ENCODE assay signal across 8 cellular contexts in genomic region chr2:197453123-197453913, GRCh38. TPM values are rescaled to one million over a fixed set of nuclear protein-coding genes. Genes with fewer than 3 reads are reported as not detected.
DNase-seq lines count a peak whose midpoint lies in the region; ATAC-seq and TF ChIP-seq lines count a peak whose summit lies in the region.

COQ10B (plus strand) TSS chr2:197453552; CDS start chr2:197453561, 9 bp downstream.

- peak within 1 kb of the TSS; percentile 92 for H4K91ac ChIP-seq in IMR-90 (ENCODE audit: insufficient read depth, low read depth, low read length)

- POLR2A ChIA-PET in IMR-90 (lab: Charles Lee; ENCODE audit: unreplicated experiment) = interaction anchor here (0.6 to 1.2 kb wide), 6 partner anchors 11 to 59 kb away, joined by 3 to 10 read pairs (median 6); partner anchors contain the start of genes HSPD1 and SF3B1

- peak within 1 kb of the TSS; percentile 86 for H2BK5ac ChIP-seq in IMR-90 (ENCODE audit: low read depth, low read length, poor library complexity, severe bottlenecking)

- peak within 1 kb of the TSS; percentile 87 for H3K56ac ChIP-seq in IMR-90 (ENCODE audit: extremely low read depth, insufficient read depth, low read length)

- in situ Hi-C loops in IMR-90 (cut with MboI; ENCODE audit: low sequenced_read_pairs) = no loop called here

- H4K20me1 ChIP-seq in IMR-90 (ENCODE audit: insufficient read depth, low read length) = peaks cover 36% of the 10 kb centered on the region

- peak within 1 kb of the TSS; percentile 70 for H3K4me3 ChIP-seq in IMR-90 (ENCODE audit: insufficient read depth, low read depth, low read length)

- H2AK9ac ChIP-seq in IMR-90 (replicated peaks; ENCODE audit: low read depth, low read length, poor library complexity) = peak within 1 kb of the TSS; percentile 84

- H3K79me1 ChIP-seq in IMR-90 (ENCODE audit: low read depth in 1 of 2, low read length in 2 of 2) = peaks cover 3 to 14% of the 10 kb centered on the region in 2 experiments; a peak in 2 of 4 replicates

- CTCF ChIA-PET in IMR-90 (lab: Yijun Ruan, JAX) = no interaction called here

- TF ChIP-seq POLR2A in IMR-90 (IDR thresholded peaks at IDR 0.05; ENCODE audit: low read depth, low read length) = peak; percentile 98

- H3K18ac ChIP-seq in IMR-90 (ENCODE audit: low read depth, low read length) = peak within 1 kb of the TSS; percentile 64

- no peaks in the 10 kb centered on the region for H3K36me3 ChIP-seq in IMR-90 (ENCODE audit: control insufficient read depth, insufficient read depth, low read length)

- H3K4ac ChIP-seq in IMR-90 (ENCODE audit: low read depth, low read length) = peak within 1 kb of the TSS; percentile 92

- intact Hi-C loops in IMR-90 (cut with micrococcal nuclease) = loop anchor here (1.0 kb wide), 1 partner anchor 18 kb away; the partner anchor contains the start of gene SF3B1

- peak within 1 kb of the TSS; percentile 79 for H4K5ac ChIP-seq in IMR-90 (ENCODE audit: low read depth, low read length)

- DNase-seq in DMS114 treated with DMSO at 0.1 percent for 48 hours (lab: John Stamatoyannopoulos, UW; ENCODE audit: unreplicated experiment) (peak; percentile 98), IMR-90 (peak; percentile 100), OCI-M1 (lab: John Stamatoyannopoulos, UW) (peak; percentile 99), activated T-cell treated with anti-CD3 and anti-CD28 coated beads for 24 hours (ENCODE audit: low read depth) (peak; percentile 97), epidermal melanocyte (ENCODE audit: insufficient read length, low spot score) (peak; percentile 94), middle frontal gyrus (ENCODE audit: extremely low spot score, low spot score) (peak; percentile 99)
- DNase-seq in stimulated activated CD8-positive, alpha-beta memory T cell treated with anti-CD3 and anti-CD28 coated beads, Interleukin-2, amount 100 ng/mL, for 48 hours (ENCODE audit: low read depth in 2 of 2) = peak; percentile 94 to 97

- peak within 1 kb of the TSS; percentile 87 for H3K4me2 ChIP-seq in IMR-90 (ENCODE audit: low read depth, low read length)

- dilution Hi-C loops in IMR-90 (cut with HindIII; ENCODE audit: low sequenced_read_pairs, unreplicated experiment) = no loop called here

- no peaks in the 10 kb centered on the region for H3K9me3 ChIP-seq in IMR-90 (ENCODE audit: control insufficient read depth, insufficient read depth, low read length)

- peak within 1 kb of the TSS; percentile 75 for H3K23ac ChIP-seq in IMR-90 (ENCODE audit: low read depth, low read length)

- ATAC-seq in GM21528 (IDR thresholded peaks at IDR 0.05; ENCODE audit: low FRiP score, unreplicated experiment) (peak; percentile 98), IMR-90 (ENCODE audit: low read depth) (peak; percentile 96)

- BruUV-seq in IMR-90 (replicated peaks; lab: Mats Ljungman, UMichigan) = TSS peak; percentile 90

- peak within 1 kb of the TSS; percentile 58 for H2BK120ac ChIP-seq in IMR-90 (ENCODE audit: low read depth, low read length)

- H3K27me3 ChIP-seq in IMR-90 (ENCODE audit: control insufficient read depth, insufficient read depth, low read length) = no peaks in the 10 kb centered on the region

- H2BK20ac ChIP-seq in IMR-90 (ENCODE audit: low read depth, low read length) = peak within 1 kb of the TSS; percentile 3; the same call in 1 of the 2 replicates

- H2BK15ac ChIP-seq in IMR-90 (ENCODE audit: low read depth, low read length) = peak within 1 kb of the TSS; percentile 42; the same call in 1 of the 3 replicates

- H3K9me1 ChIP-seq in IMR-90 (ENCODE audit: insufficient read depth, low read length) = no peaks in the 10 kb centered on the region

- H2AFZ ChIP-seq in IMR-90 (replicated peaks; ENCODE audit: low read length, poor library complexity) = peak within 1 kb of the TSS; percentile 97

- peak; percentile 37 for TF ChIP-seq CTCF in IMR-90 (conservative IDR thresholded peaks at IDR 0.05; ENCODE audit: low read depth, low read length)

- H3K9ac ChIP-seq in IMR-90 (ENCODE audit: low read depth, low read length) = peak within 1 kb of the TSS; percentile 95

- peak within 1 kb of the TSS; percentile 91 for H4K8ac ChIP-seq in IMR-90 (ENCODE audit: low read depth in 2 of 2, low read length in 2 of 2)

- TF ChIP-seq RAD21 in IMR-90 (IDR thresholded peaks at IDR 0.05; ENCODE audit: low read length) = no peak

- H3K14ac ChIP-seq in IMR-90 (replicated peaks; ENCODE audit: low read depth, low read length) = peak within 1 kb of the TSS; percentile 95

- peak within 1 kb of the TSS; percentile 92 for H3K27ac ChIP-seq in IMR-90 (ENCODE audit: insufficient read depth, low read length)

- peak within 1 kb of the TSS; percentile 77 for H2AK5ac ChIP-seq in IMR-90 (ENCODE audit: low read depth, low read length)

- no peaks in the 10 kb centered on the region for H3K4me1 ChIP-seq in IMR-90 (ENCODE audit: control insufficient read depth, insufficient read depth, low read length)

- 0% methylated on average over 40 of the region's 70 CpGs; no CpG with 5 or more reads in 1 of the 2 experiments for WGBS in IMR-90 (ENCODE audit: extremely low coverage in 2 of 2, insufficient read length in 1 of 2), 2 experiments

TF ChIP-seq in IMR-90, 13 proteins besides CTCF, POLR2A, EP300 and RAD21:
- TF ChIP-seq BHLHE40 (IDR thresholded peaks at IDR 0.05; ENCODE audit: low read depth, low read length) (peak; percentile 79), CHD1 (IDR thresholded peaks at IDR 0.05; ENCODE audit: low read depth, low read length) (peak; percentile 98), USF2 (IDR thresholded peaks at IDR 0.05; ENCODE audit: low read depth, low read length) (no peak; the same call in 1 of the 2 replicates), RFX5 (IDR thresholded peaks at IDR 0.05; ENCODE audit: low read depth, low read length) (peak; percentile 22; the same call in 1 of the 2 replicates), FOS (IDR thresholded peaks at IDR 0.05; ENCODE audit: low read depth, low read length) (peak; percentile 73), CEBPB (IDR thresholded peaks at IDR 0.05; ENCODE audit: low read depth, low read length) (peak; percentile 100), SMC3 (IDR thresholded peaks at IDR 0.05; ENCODE audit: low read depth, low read length) (no peak), MAZ (IDR thresholded peaks at IDR 0.05; ENCODE audit: borderline replicate concordance, low read depth, low read length) (peak; percentile 91; the same call in 1 of the 2 replicates), MXI1 (IDR thresholded peaks at IDR 0.05; ENCODE audit: borderline replicate concordance, low read depth, low read length) (peak; percentile 56), MAFK (IDR thresholded peaks at IDR 0.05; ENCODE audit: low read depth, low read length) (no peak), NFE2L2 (IDR thresholded peaks at IDR 0.05; ENCODE audit: low read depth, low read length) (no peak), RCOR1 (IDR thresholded peaks at IDR 0.05; ENCODE audit: insufficient replicate concordance, low read length) (no peak)
- TF ChIP-seq, protein P1, sequence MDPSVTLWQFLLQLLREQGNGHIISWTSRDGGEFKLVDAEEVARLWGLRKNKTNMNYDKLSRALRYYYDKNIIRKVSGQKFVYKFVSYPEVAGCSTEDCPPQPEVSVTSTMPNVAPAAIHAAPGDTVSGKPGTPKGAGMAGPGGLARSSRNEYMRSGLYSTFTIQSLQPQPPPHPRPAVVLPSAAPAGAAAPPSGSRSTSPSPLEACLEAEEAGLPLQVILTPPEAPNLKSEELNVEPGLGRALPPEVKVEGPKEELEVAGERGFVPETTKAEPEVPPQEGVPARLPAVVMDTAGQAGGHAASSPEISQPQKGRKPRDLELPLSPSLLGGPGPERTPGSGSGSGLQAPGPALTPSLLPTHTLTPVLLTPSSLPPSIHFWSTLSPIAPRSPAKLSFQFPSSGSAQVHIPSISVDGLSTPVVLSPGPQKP (IDR thresholded peaks at IDR 0.05; ENCODE audit: borderline replicate concordance, low read depth, low read length) = no peak

RNA-seq across cellular contexts. Expression of gene COQ10B, which starts in this region (rescaled TPM):
- total RNA-seq in IMR-90 (2012; rRNA removed) = 28.7 and 64.2 TPM in 2 replicates
- polyA plus RNA-seq in IMR-90 (2012; rRNA removed) = 6.3 and 9.5 TPM in 2 replicates
- polyA plus RNA-seq in IMR-90 (2012; cell fraction: cytosol; rRNA removed) = 1.6 and 2.8 TPM in 2 replicates
- polyA plus RNA-seq in IMR-90 (2012; cell fraction: nucleus; rRNA removed; ENCODE audit: low replicate concordance) = 0.81 and 4.0 TPM in 2 replicates

Comparison
In these comparisons a context has a peak if more than half of its experiments do, and no peak if none do; other contexts are left out.
1. Peak in every context shown above with its lines: DNase-seq, ATAC-seq, H3K4me3 ChIP-seq and H3K27ac ChIP-seq.